Comparison of ENCODE assay signal across 1 cellular context in genomic region chr5:138528744-138529469, GRCh38.
TF ChIP-seq lines count a peak whose summit lies in the region.

No MANE protein-coding gene starts in this region.

TF ChIP-seq in HepG2, 621 proteins besides CTCF, POLR2A, EP300 and RAD21:
- TF ChIP-seq NFYB (CRISPR knock-in tag; IDR thresholded peaks at IDR 0.05) = no peak
- no peak for TF ChIP-seq CREBL2 (CRISPR knock-in tag; IDR thresholded peaks at IDR 0.05; ENCODE audit: borderline replicate concordance)
- TF ChIP-seq HOXD1 (CRISPR knock-in tag; IDR thresholded peaks at IDR 0.05) = no peak
- no peak for TF ChIP-seq ZNF326 (CRISPR knock-in tag; IDR thresholded peaks at IDR 0.05; ENCODE audit: borderline replicate concordance)
- no peak for TF ChIP-seq ARID3A (IDR thresholded peaks at IDR 0.05; ENCODE audit: low read depth, low read length)
- TF ChIP-seq ZSCAN20 (CRISPR knock-in tag; IDR thresholded peaks at IDR 0.05; ENCODE audit: borderline replicate concordance) = no peak
- TF ChIP-seq ZNF234 (CRISPR knock-in tag; conservative IDR thresholded peaks at IDR 0.05) = no peak
- TF ChIP-seq KDM4B (CRISPR knock-in tag; IDR thresholded peaks at IDR 0.05) = no peak
- no peak for TF ChIP-seq ZNF446 (CRISPR knock-in tag; IDR thresholded peaks at IDR 0.05)
- no peak for TF ChIP-seq ATF3 (CRISPR knock-in tag; IDR thresholded peaks at IDR 0.05)
- TF ChIP-seq KAT8 (CRISPR knock-in tag; IDR thresholded peaks at IDR 0.05) = no peak
- no peak for TF ChIP-seq ZNF20 (CRISPR knock-in tag; IDR thresholded peaks at IDR 0.05)
- no peak for TF ChIP-seq MAFK (conservative IDR thresholded peaks at IDR 0.05 in 1 of 2, IDR thresholded peaks at IDR 0.05 in 1 of 2; ENCODE audit: low read length in 2 of 2)
- TF ChIP-seq JUND (CRISPR knock-in tag; IDR thresholded peaks at IDR 0.05) = no peak
- TF ChIP-seq SP5 (CRISPR knock-in tag; IDR thresholded peaks at IDR 0.05; ENCODE audit: borderline replicate concordance, low read depth) = no peak
TF ChIP-seq in HepG2: peak in this region for 0.
